In genomic region chr9:135780086-135780485, GRCh38 we compare ENCODE assay signal across 31 cellular contexts.
"Had no signal": no experiment of that assay in that cellular context is flagged by ENCODE, and none has a peak within 500 bp of the region (broad histone marks: within the 10 kb centered on the region; RNA-seq: fewer than 3 reads in every experiment).

No MANE protein-coding gene starts in this region.

- H3K4me3 ChIP-seq: ovary, psoas muscle, skin epidermis, smooth muscle cell, spleen, suprapubic skin, testis, tibial artery, transverse colon, upper lobe of right lung, uterus had no signal

- H2AFZ ChIP-seq: parathyroid adenoma had no signal

- H3K27me3 ChIP-seq: ovary, testis, transverse colon, upper lobe of right lung, uterus had no signal

- H3K36me3 ChIP-seq: ovary, suprapubic skin, tibial artery, transverse colon, upper lobe of right lung, uterus had no signal

- H3K9me3 ChIP-seq: ovary, psoas muscle, spleen, suprapubic skin, testis, tibial artery, transverse colon, upper lobe of right lung, uterus had no signal

- H3K4me1 ChIP-seq: parathyroid adenoma, psoas muscle, spleen, suprapubic skin, testis, tibial artery, transverse colon, upper lobe of right lung, uterus had no signal

- H3K36me3 Mint-ChIP-seq: naive thymus-derived CD8-positive, alpha-beta T cell; natural killer cell treated with Interleukin-12 subunit alpha and Interleukin-12 subunit beta and Interleukin-15 and Interleukin-18, amount 100 ng/mL, for 72 hours; stimulated activated memory B cell treated with anti-CD40 and anti-IgM and Interleukin-4, amounts not matched to agents 10 μg/mL and 1 μg/mL and 100 μg/mL, for 72 hours; type B pancreatic cell had no signal

- H3K79me2 ChIP-seq: parathyroid adenoma had no signal

- H3K27me3 Mint-ChIP-seq: stimulated activated naive CD8-positive, alpha-beta T cell treated with anti-CD3 and anti-CD28 coated beads, Interleukin-15, amount 100 ng/mL, for 72 hours had no signal

- H3K4me3 Mint-ChIP-seq: naive thymus-derived CD8-positive, alpha-beta T cell; natural killer cell treated with Interleukin-12 subunit alpha and Interleukin-12 subunit beta and Interleukin-15 and Interleukin-18, amount 100 ng/mL, for 72 hours; nephron progenitor cell; neural crest cell; stimulated activated memory B cell treated with anti-CD40 and anti-IgM and Interleukin-4, amounts not matched to agents 10 μg/mL and 1 μg/mL and 100 μg/mL, for 72 hours; stimulated activated naive CD8-positive, alpha-beta T cell treated with anti-CD3 and anti-CD28 coated beads, Interleukin-15, amount 100 ng/mL, for 72 hours; type B pancreatic cell had no signal

- H3K9me3 Mint-ChIP-seq: naive thymus-derived CD8-positive, alpha-beta T cell; natural killer cell treated with Interleukin-12 subunit alpha and Interleukin-12 subunit beta and Interleukin-15 and Interleukin-18, amount 100 ng/mL, for 72 hours; nephron progenitor cell; neural crest cell; stimulated activated memory B cell treated with anti-CD40 and anti-IgM and Interleukin-4, amounts not matched to agents 10 μg/mL and 1 μg/mL and 100 μg/mL, for 72 hours; stimulated activated naive CD8-positive, alpha-beta T cell treated with anti-CD3 and anti-CD28 coated beads, Interleukin-15, amount 100 ng/mL, for 72 hours; type B pancreatic cell had no signal

- ATAC-seq: naive thymus-derived CD8-positive, alpha-beta T cell; natural killer cell treated with Interleukin-12 subunit alpha and Interleukin-12 subunit beta and Interleukin-15 and Interleukin-18, amount 100 ng/mL, for 72 hours; psoas muscle; right cardiac atrium; sciatic nerve; stimulated activated memory B cell treated with anti-CD40 and anti-IgM and Interleukin-4, amounts not matched to agents 10 μg/mL and 1 μg/mL and 100 μg/mL, for 72 hours; stimulated activated naive CD8-positive, alpha-beta T cell treated with anti-CD3 and anti-CD28 coated beads, Interleukin-15, amount 100 ng/mL, for 72 hours; stimulated activated naive CD8-positive, alpha-beta T cell treated with anti-CD3 and anti-CD28 coated beads, Interleukin-15, Interleukin-2, amounts not matched to agents 100 U/mL and 50 U/mL, for 24 hours; upper lobe of right lung had no signal

- H3K27ac Mint-ChIP-seq: naive thymus-derived CD8-positive, alpha-beta T cell; natural killer cell treated with Interleukin-12 subunit alpha and Interleukin-12 subunit beta and Interleukin-15 and Interleukin-18, amount 100 ng/mL, for 72 hours; nephron progenitor cell; progenitor cell of endocrine pancreas; stimulated activated memory B cell treated with anti-CD40 and anti-IgM and Interleukin-4, amounts not matched to agents 10 μg/mL and 1 μg/mL and 100 μg/mL, for 72 hours; stimulated activated naive CD8-positive, alpha-beta T cell treated with anti-CD3 and anti-CD28 coated beads, Interleukin-15, amount 100 ng/mL, for 72 hours; type B pancreatic cell had no signal

- H3K4me2 ChIP-seq: smooth muscle cell had no signal

- DNase-seq: naive thymus-derived CD8-positive, alpha-beta T cell; nephron progenitor cell; occipital lobe; ovary; posterior cingulate gyrus; psoas muscle; right cardiac atrium; spleen; stimulated activated CD4-positive, alpha-beta T cell treated with anti-CD3 and anti-CD28 coated beads, Interleukin-12 subunit alpha, Interleukin-12 subunit beta, amount 100 ng/mL, for 4 hours; stimulated activated CD4-positive, alpha-beta T cell treated with anti-CD3 and anti-CD28 coated beads, Interleukin-1b, Interleukin-23, amount 100 ng/mL, for 48 hours; stimulated activated CD4-positive, alpha-beta T cell treated with anti-CD3 and anti-CD28 coated beads, Interleukin-4, amount 100 ng/mL, for 1 hour; stimulated activated CD4-positive, alpha-beta T cell treated with anti-CD3 and anti-CD28 coated beads, Interleukin-4, amount 100 ng/mL, for 4 hours; stimulated activated CD8-positive, alpha-beta memory T cell treated with anti-CD3 and anti-CD28 coated beads, Interleukin-4, amount 100 ng/mL, for 48 hours; stimulated activated naive CD4-positive, alpha-beta T cell; stimulated activated naive CD8-positive, alpha-beta T cell treated with anti-CD3 and anti-CD28 coated beads, Interleukin-15, amount 100 ng/mL, for 72 hours; stimulated activated naive CD8-positive, alpha-beta T cell treated with anti-CD3 and anti-CD28 coated beads, Interleukin-15, Interleukin-2, amounts not matched to agents 100 U/mL and 50 U/mL, for 24 hours; testis; tibial artery; transverse colon; upper lobe of right lung; uterus had no signal

- H3K4me1 Mint-ChIP-seq: naive thymus-derived CD8-positive, alpha-beta T cell; neural crest cell; stimulated activated memory B cell treated with anti-CD40 and anti-IgM and Interleukin-4, amounts not matched to agents 10 μg/mL and 1 μg/mL and 100 μg/mL, for 72 hours; stimulated activated naive CD8-positive, alpha-beta T cell treated with anti-CD3 and anti-CD28 coated beads, Interleukin-15, amount 100 ng/mL, for 72 hours had no signal

- H3K27ac ChIP-seq: ovary, parathyroid adenoma, psoas muscle, skin epidermis, spleen, suprapubic skin, testis, tibial artery, transverse colon, upper lobe of right lung, uterus had no signal
